ENCODE assay signal across 21 cellular contexts in genomic region chr6:134446901-134447300, GRCh38.
DNase-seq lines count a peak whose midpoint lies in the region; ATAC-seq and TF ChIP-seq lines count a peak whose summit lies in the region.
"Had no signal": no experiment of that assay in that cellular context is flagged by ENCODE, and none has a peak within 500 bp of the region (broad histone marks: within the 10 kb centered on the region; RNA-seq: fewer than 3 reads in every experiment).

No MANE protein-coding gene starts in this region.

- peak overlapping the region; percentile 46 for H3K9ac ChIP-seq in mammary epithelial cell (ENCODE audit: insufficient read depth, low read length)

- dilution Hi-C loops in mammary epithelial cell (cut with HindIII; ENCODE audit: low sequenced_read_pairs) = no loop called here

- H3K27me3 Mint-ChIP-seq in MCF 10A (ENCODE audit: insufficient read depth, unreplicated experiment) = no peaks in the 10 kb centered on the region
- H3K27me3 Mint-ChIP-seq: T-helper 17 cell had no signal

- intact Hi-C loops in mammary epithelial cell (cut with micrococcal nuclease) = no loop called here
- intact Hi-C loops in MCF 10A (cut with micrococcal nuclease) = no loop called here
- intact Hi-C loops in Right ventricle myocardium superior (cut with DNase I) = no loop called here

- TF ChIP-seq EP300 in suprapubic skin (IDR thresholded peaks at IDR 0.05) = no peak

- ATAC-seq in foreskin keratinocyte (no peak), Right ventricle myocardium superior (ENCODE audit: poor library complexity) (no peak), GM18858 (IDR thresholded peaks at IDR 0.05; ENCODE audit: unreplicated experiment) (no peak)
- ATAC-seq: left cardiac atrium; stimulated activated effector memory CD8-positive, alpha-beta T cell treated with anti-CD3 and anti-CD28 coated beads, Interleukin-12 subunit alpha, Interleukin-12 subunit beta, amount 100 ng/mL, for 72 hours; T-helper 17 cell had no signal

- no peaks in the 10 kb centered on the region for H3K36me3 Mint-ChIP-seq in MCF 10A (ENCODE audit: insufficient read depth, unreplicated experiment)
- H3K36me3 Mint-ChIP-seq: stimulated activated effector memory CD8-positive, alpha-beta T cell treated with anti-CD3 and anti-CD28 coated beads, Interleukin-12 subunit alpha, Interleukin-12 subunit beta, amount 100 ng/mL, for 72 hours had no signal

- no peaks in the 10 kb centered on the region for H3K79me2 ChIP-seq in mammary epithelial cell (ENCODE audit: insufficient read depth, low read length)

- 89% methylated on average over 3 of the region's 3 CpGs for WGBS in mammary epithelial cell (ENCODE audit: low coverage, missing lambda C conversion rate)
- 35% methylated on average over 3 of the region's 3 CpGs for WGBS in suprapubic skin

- H3K4me3 ChIP-seq in mammary epithelial cell (replicated peaks in 1 of 3; ENCODE audit: insufficient read depth in 1 of 3, low read depth in 2 of 3, low read length in 3 of 3) = no peak overlapping the region
- H3K4me3 ChIP-seq in suprapubic skin = no peak overlapping the region
- H3K4me3 ChIP-seq: cardiac muscle cell, upper lobe of left lung had no signal

- CTCF ChIA-PET in mammary epithelial cell (lab: Charles Lee; ENCODE audit: low non-redundant PET) (no interaction called here), MCF 10A (lab: Yijun Ruan, JAX) (no interaction called here)

- H3K4me1 ChIP-seq in mammary epithelial cell (ENCODE audit: insufficient read depth, low read length) = peaks cover 23% of the 10 kb centered on the region
- peaks cover 23% of the 10 kb centered on the region for H3K4me1 ChIP-seq in foreskin keratinocyte
- peaks cover 20% of the 10 kb centered on the region for H3K4me1 ChIP-seq in suprapubic skin

- no peaks in the 10 kb centered on the region for H4K20me1 ChIP-seq in mammary epithelial cell (ENCODE audit: insufficient read depth, low read length)

- H3K36me3 ChIP-seq in mammary epithelial cell (ENCODE audit: insufficient read depth, low read length) (no peaks in the 10 kb centered on the region), suprapubic skin (no peaks in the 10 kb centered on the region)
- H3K36me3 ChIP-seq: cardiac muscle cell, neutrophil, upper lobe of left lung, WERI-Rb-1 had no signal

- no peak overlapping the region for H2AFZ ChIP-seq in mammary epithelial cell (ENCODE audit: low read depth, low read length)

- no peaks in the 10 kb centered on the region for H3K9me3 Mint-ChIP-seq in MCF 10A (ENCODE audit: unreplicated experiment)
- H3K9me3 Mint-ChIP-seq: stimulated activated effector memory CD8-positive, alpha-beta T cell treated with anti-CD3 and anti-CD28 coated beads, Interleukin-12 subunit alpha, Interleukin-12 subunit beta, amount 100 ng/mL, for 72 hours had no signal

- no peak overlapping the region for H3K4me3 Mint-ChIP-seq in MCF 10A (ENCODE audit: unreplicated experiment)
- H3K4me3 Mint-ChIP-seq: stimulated activated effector memory CD8-positive, alpha-beta T cell treated with anti-CD3 and anti-CD28 coated beads, Interleukin-12 subunit alpha, Interleukin-12 subunit beta, amount 100 ng/mL, for 72 hours; T-helper 17 cell had no signal

- H3K4me1 Mint-ChIP-seq in MCF 10A (ENCODE audit: insufficient read depth, unreplicated experiment) = peaks cover 13% of the 10 kb centered on the region
- H3K4me1 Mint-ChIP-seq: stimulated activated effector memory CD8-positive, alpha-beta T cell treated with anti-CD3 and anti-CD28 coated beads, Interleukin-12 subunit alpha, Interleukin-12 subunit beta, amount 100 ng/mL, for 72 hours had no signal

- POLR2A ChIA-PET in MCF 10A (lab: Yijun Ruan, JAX) = interaction anchor here (0.6 to 1.4 kb wide), 2 partner anchors 11 to 17 kb away, joined by 3 to 5 read pairs; no protein-coding TSS in a partner anchor

- no peak for TF ChIP-seq POLR2A in suprapubic skin (IDR thresholded peaks at IDR 0.05)

- BruUV-seq in mammary epithelial cell (replicated peaks; lab: Mats Ljungman, UMichigan) (no TSS peak), MCF 10A (replicated peaks; lab: Mats Ljungman, UMichigan) (no TSS peak)

- no peak overlapping the region for H3K27ac Mint-ChIP-seq in MCF 10A (ENCODE audit: low read depth, unreplicated experiment)
- H3K27ac Mint-ChIP-seq: T-helper 17 cell had no signal

- H3K9me3 ChIP-seq in mammary epithelial cell (replicated peaks; ENCODE audit: insufficient read depth, low read length) = no peaks in the 10 kb centered on the region
- no peaks in the 10 kb centered on the region for H3K9me3 ChIP-seq in suprapubic skin
- H3K9me3 ChIP-seq: neutrophil, upper lobe of left lung had no signal

- in situ Hi-C loops in mammary epithelial cell (cut with MboI; ENCODE audit: low sequenced_read_pairs in 2 of 2) = loop anchor here in 1 of 2 donors (25.0 kb wide), 1 partner anchor 365 kb away; no protein-coding TSS in a partner anchor

- DNase-seq in mammary epithelial cell = peak; percentile 41
- no peak for DNase-seq in MCF 10A (ENCODE audit: unreplicated experiment)
- DNase-seq in caudate nucleus (lab: John Stamatoyannopoulos, UW) = no peak
- peak in 1 of 2 donors; percentile 61 for DNase-seq in foreskin keratinocyte
- DNase-seq in suprapubic skin (ENCODE audit: low spot score in 2 of 2) = no peak
- no peak for DNase-seq in mesenteric fat pad (ENCODE audit: low spot score)
- DNase-seq in Right ventricle myocardium superior = no peak
- DNase-seq: activated CD4-positive, alpha-beta T cell treated with anti-CD3 and anti-CD28 coated beads, Interleukin-2, amount 50 U/mL, for 48 hours; activated naive CD4-positive, alpha-beta T cell treated with anti-CD3 and anti-CD28 coated beads, Interleukin-2, amount 50 U/mL, for 16 hours; effector CD4-positive, alpha-beta T cell; left cardiac atrium; SHP77 treated with DMSO at 0.1 percent for 48 hours; stimulated activated CD4-positive, alpha-beta T cell treated with anti-CD3 and anti-CD28 coated beads, Interleukin-15, amount 100 ng/mL, for 24 hours; T-helper 17 cell; upper lobe of left lung had no signal

- H3K4me2 ChIP-seq in mammary epithelial cell (ENCODE audit: insufficient read depth, low read depth, low read length) = no peak overlapping the region

- no peak for TF ChIP-seq CTCF in mammary epithelial cell (conservative IDR thresholded peaks at IDR 0.05 in 1 of 2, IDR thresholded peaks at IDR 0.05 in 1 of 2; ENCODE audit: extremely low read depth in 1 of 2, insufficient read depth in 1 of 2, low read depth in 1 of 2, low read length in 2 of 2)
- no peak for TF ChIP-seq CTCF in MCF 10A (IDR thresholded peaks at IDR 0.05; ENCODE audit: unreplicated experiment)
- TF ChIP-seq CTCF in foreskin keratinocyte (conservative IDR thresholded peaks at IDR 0.05) = no peak
- no peak for TF ChIP-seq CTCF in suprapubic skin (IDR thresholded peaks at IDR 0.05)

- H3K27ac ChIP-seq in mammary epithelial cell (ENCODE audit: insufficient read depth, low read depth, low read length) = peak overlapping the region; percentile 94
- peak overlapping the region; percentile 74 for H3K27ac ChIP-seq in caudate nucleus (ENCODE audit: low read depth, low read length)
- peak overlapping the region; percentile 97 for H3K27ac ChIP-seq in foreskin keratinocyte
- H3K27ac ChIP-seq in suprapubic skin = peak overlapping the region; percentile 12
- H3K27ac ChIP-seq: cardiac muscle cell, HL-60, neutrophil, WERI-Rb-1 had no signal

- no peaks in the 10 kb centered on the region for H3K27me3 ChIP-seq in mammary epithelial cell (ENCODE audit: insufficient read depth, low read length)
- no peaks in the 10 kb centered on the region for H3K27me3 ChIP-seq in foreskin keratinocyte
- H3K27me3 ChIP-seq in suprapubic skin = no peaks in the 10 kb centered on the region
- H3K27me3 ChIP-seq: cardiac muscle cell, neutrophil, upper lobe of left lung had no signal

Comparison
In these comparisons a context has a peak if more than half of its experiments do, and no peak if none do; other contexts are left out.
1. H3K27ac ChIP-seq: peak in every context shown above with its lines; median percentile 97 in foreskin keratinocyte; 94 in mammary epithelial cell; 74 in caudate nucleus; 12 in suprapubic skin.